In genomic region chr5:78562719-78563330, GRCh38 we compare ENCODE assay signal across 1 cellular context.
TF ChIP-seq lines count a peak whose summit lies in the region.

No MANE protein-coding gene starts in this region.

TF ChIP-seq in SK-N-SH treated with all-trans-retinoic acid at 6 μM for 48 hours, 23 proteins besides CTCF, POLR2A, EP300 and RAD21 (continued from another document):
- TF ChIP-seq TCF4 (CRISPR knock-in tag; IDR thresholded peaks at IDR 0.05; ENCODE audit: borderline replicate concordance): no peak
- TF ChIP-seq, protein P1, sequence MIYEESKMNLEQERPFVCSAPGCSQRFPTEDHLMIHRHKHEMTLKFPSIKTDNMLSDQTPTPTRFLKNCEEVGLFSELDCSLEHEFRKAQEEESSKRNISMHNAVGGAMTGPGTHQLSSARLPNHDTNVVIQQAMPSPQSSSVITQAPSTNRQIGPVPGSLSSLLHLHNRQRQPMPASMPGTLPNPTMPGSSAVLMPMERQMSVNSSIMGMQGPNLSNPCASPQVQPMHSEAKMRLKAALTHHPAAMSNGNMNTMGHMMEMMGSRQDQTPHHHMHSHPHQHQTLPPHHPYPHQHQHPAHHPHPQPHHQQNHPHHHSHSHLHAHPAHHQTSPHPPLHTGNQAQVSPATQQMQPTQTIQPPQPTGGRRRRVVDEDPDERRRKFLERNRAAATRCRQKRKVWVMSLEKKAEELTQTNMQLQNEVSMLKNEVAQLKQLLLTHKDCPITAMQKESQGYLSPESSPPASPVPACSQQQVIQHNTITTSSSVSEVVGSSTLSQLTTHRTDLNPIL (CRISPR knock-in tag; IDR thresholded peaks at IDR 0.05; ENCODE audit: low read depth): no peak
